ENCODE assay signal across 8 cellular contexts in the genomic region with DNA sequence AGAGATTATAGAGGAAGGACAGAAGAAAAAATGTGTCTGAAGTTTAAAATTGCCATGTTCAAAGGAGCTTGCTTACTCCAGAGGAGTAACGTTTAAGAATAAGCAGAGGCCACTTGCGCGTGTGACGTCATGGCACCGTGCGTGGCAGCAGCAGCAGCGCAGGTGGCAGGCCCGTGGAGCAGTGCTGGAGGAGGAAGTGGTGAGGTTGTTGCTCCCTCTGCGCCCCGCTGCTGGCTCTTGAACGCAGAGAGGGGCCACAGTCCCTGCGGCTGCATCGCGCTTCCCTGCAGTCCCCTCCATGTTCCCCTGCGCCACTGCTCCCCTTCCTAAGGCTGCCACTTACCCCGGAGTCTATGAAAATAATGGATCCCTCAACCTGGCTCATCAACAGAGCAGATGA.
DNase-seq lines count a peak whose midpoint lies in the region.

No MANE protein-coding gene starts in this region.

- no peaks in the 10 kb centered on the region for H3K27me3 ChIP-seq in muscle layer of duodenum (ENCODE audit: low read depth, low read length)

- H3K36me3 Mint-ChIP-seq in activated naive CD4-positive, alpha-beta T cell treated with anti-CD3 and anti-CD28 coated beads, Interleukin-2, amount 10 ng/mL, durations not matched to agents 7 days and 5 days = peaks cover 65% of the 10 kb centered on the region

- H3K27ac ChIP-seq in muscle layer of duodenum (ENCODE audit: low read length) = peak overlapping the region; percentile 31

- CTCF ChIA-PET in activated naive CD4-positive, alpha-beta T cell treated with anti-CD3 and anti-CD28 coated beads, Interleukin-2, amount 10 ng/mL, durations not matched to agents 7 days and 5 days (lab: Charles Lee) = interaction anchor here (1.0 to 1.2 kb wide), 3 partner anchors 13 to 925 kb away, joined by 3 to 5 read pairs (median 3); no protein-coding TSS in a partner anchor

- H3K4me1 Mint-ChIP-seq in activated naive CD4-positive, alpha-beta T cell treated with anti-CD3 and anti-CD28 coated beads, Interleukin-2, amount 10 ng/mL, durations not matched to agents 7 days and 5 days = peaks cover 39% of the 10 kb centered on the region

- peak overlapping the region in 1 of 2 donors; percentile 1 for H3K4me3 ChIP-seq in muscle layer of duodenum (ENCODE audit: low read depth in 1 of 2, low read length in 2 of 2)

- H3K9me3 ChIP-seq in muscle layer of duodenum (ENCODE audit: control insufficient read depth in 1 of 2, low read length in 2 of 2) = no peaks in the 10 kb centered on the region

- H3K4me3 Mint-ChIP-seq in activated naive CD4-positive, alpha-beta T cell treated with anti-CD3 and anti-CD28 coated beads, Interleukin-2, amount 10 ng/mL, durations not matched to agents 7 days and 5 days = peak overlapping the region; percentile 31

- H3K27me3 Mint-ChIP-seq in activated naive CD4-positive, alpha-beta T cell treated with anti-CD3 and anti-CD28 coated beads, Interleukin-2, amount 10 ng/mL, durations not matched to agents 7 days and 5 days = no peaks in the 10 kb centered on the region

- peaks cover 14 to 26% of the 10 kb centered on the region in 2 donors for H3K4me1 ChIP-seq in muscle layer of duodenum (ENCODE audit: control insufficient read depth in 1 of 2, insufficient read depth in 2 of 2, low read length in 2 of 2)

- H3K27ac Mint-ChIP-seq in activated naive CD4-positive, alpha-beta T cell treated with anti-CD3 and anti-CD28 coated beads, Interleukin-2, amount 10 ng/mL, durations not matched to agents 7 days and 5 days = peak overlapping the region; percentile 86

- H3K9me3 Mint-ChIP-seq in activated naive CD4-positive, alpha-beta T cell treated with anti-CD3 and anti-CD28 coated beads, Interleukin-2, amount 10 ng/mL, durations not matched to agents 7 days and 5 days = peaks cover 3% of the 10 kb centered on the region

- peaks cover 10 to 12% of the 10 kb centered on the region in 2 donors for H3K36me3 ChIP-seq in muscle layer of duodenum (ENCODE audit: control insufficient read depth in 1 of 2, insufficient read depth in 2 of 2, low read length in 2 of 2)

- DNase-seq in T-helper 1 cell (peak; percentile 52 to 87 (median 81)), NCI-H526 treated with DMSO at 0.1 percent for 48 hours (lab: John Stamatoyannopoulos, UW) (no peak), NCI-H345 treated with DMSO at 0.1 percent for 48 hours (lab: John Stamatoyannopoulos, UW; ENCODE audit: unreplicated experiment) (no peak), NCI-H2171 treated with DMSO at 0.1 percent for 48 hours (lab: John Stamatoyannopoulos, UW) (no peak), amniotic stem cell (lab: John Stamatoyannopoulos, UW) (no peak)
- peak; percentile 90 for DNase-seq in activated naive CD4-positive, alpha-beta T cell treated with anti-CD3 and anti-CD28 coated beads, Interleukin-2, amount 10 ng/mL, durations not matched to agents 7 days and 5 days
- peak; percentile 55 to 74 for DNase-seq in stimulated activated CD8-positive, alpha-beta memory T cell treated with anti-CD3 and anti-CD28 coated beads, Interleukin-7, amount 100 ng/mL, for 4 hours (ENCODE audit: low read depth in 2 of 2)

Comparison
In these comparisons a context has a peak if more than half of its experiments do, and no peak if none do; other contexts are left out.
1. DNase-seq: peak in T-helper 1 cell (5 of 5), activated naive CD4-positive, alpha-beta T cell treated with anti-CD3 and anti-CD28 coated beads, Interleukin-2, amount 10 ng/mL, durations not matched to agents 7 days and 5 days (single experiment) and stimulated activated CD8-positive, alpha-beta memory T cell treated with anti-CD3 and anti-CD28 coated beads, Interleukin-7, amount 100 ng/mL, for 4 hours (2 of 2); none in NCI-H526 treated with DMSO at 0.1 percent for 48 hours (single experiment), NCI-H345 treated with DMSO at 0.1 percent for 48 hours (single experiment), NCI-H2171 treated with DMSO at 0.1 percent for 48 hours (single experiment) and amniotic stem cell (single experiment).